10 cellular contexts compared by ENCODE assay signal in genomic region chr2:37851428-37851827, GRCh38.
DNase-seq lines count a peak whose midpoint lies in the region; ATAC-seq and TF ChIP-seq lines count a peak whose summit lies in the region.
"Had no signal": no experiment of that assay in that cellular context is flagged by ENCODE, and none has a peak within 500 bp of the region (broad histone marks: within the 10 kb centered on the region; RNA-seq: fewer than 3 reads in every experiment).

No MANE protein-coding gene starts in this region.

- CTCF ChIA-PET in SK-N-SH (lab: Yijun Ruan, JAX): interaction anchor here (0.7 to 11.4 kb wide), 9 partner anchors 17 to 456 kb away, joined by 3 to 138 read pairs (median 4); no protein-coding TSS in a partner anchor

- no peaks in the 10 kb centered on the region for H3K9me3 ChIP-seq in SK-N-SH
- H3K9me3 ChIP-seq in trophoblast cell (ENCODE audit: insufficient read depth, low read depth, low read length): no peaks in the 10 kb centered on the region
- no peaks in the 10 kb centered on the region for H3K9me3 ChIP-seq in neuronal stem cell (replicated peaks in 1 of 2; ENCODE audit: control insufficient read depth in 2 of 2, insufficient read depth in 1 of 2, low read depth in 1 of 2, low read length in 2 of 2)
- H3K9me3 ChIP-seq: mucosa of descending colon had no signal

- H4K12ac ChIP-seq in trophoblast cell (ENCODE audit: low read depth, low read length): no peak overlapping the region

- H3K18ac ChIP-seq in trophoblast cell (ENCODE audit: low read length): no peak overlapping the region
- no peak overlapping the region for H3K18ac ChIP-seq in neuronal stem cell (ENCODE audit: low read length)

- TF ChIP-seq CTCF in SK-N-SH (IDR thresholded peaks at IDR 0.05) (no peak), progenitor cell of endocrine pancreas (IDR thresholded peaks at IDR 0.05; ENCODE audit: unreplicated experiment) (peak; percentile 20)

- H3K4me3 ChIP-seq in SK-N-SH (ENCODE audit: low read depth in 2 of 2, low read length in 1 of 2) (no peak overlapping the region), trophoblast cell (ENCODE audit: low read depth, low read length) (no peak overlapping the region), neuronal stem cell (ENCODE audit: low read length in 2 of 2) (no peak overlapping the region)
- H3K4me3 ChIP-seq: mucosa of descending colon had no signal

- peak in 1 of 2 experiments; percentile 64; a peak in 1 of 4 replicates for TF ChIP-seq EP300 in SK-N-SH (IDR thresholded peaks at IDR 0.05; ENCODE audit: borderline replicate concordance in 1 of 2, low read depth in 1 of 2, low read length in 1 of 2)

- H4K91ac ChIP-seq in trophoblast cell (ENCODE audit: low read depth, low read length) (no peak overlapping the region), neuronal stem cell (ENCODE audit: low read depth, low read length, poor library complexity) (no peak overlapping the region)

- H3K79me1 ChIP-seq in trophoblast cell (ENCODE audit: low read length) (no peaks in the 10 kb centered on the region), neuronal stem cell (ENCODE audit: low read depth, low read length) (no peaks in the 10 kb centered on the region)

- H4K20me1 ChIP-seq in SK-N-SH (ENCODE audit: insufficient read depth): no peaks in the 10 kb centered on the region

- no peaks in the 10 kb centered on the region for H3K9me2 ChIP-seq in SK-N-SH

- H3K27ac Mint-ChIP-seq in progenitor cell of endocrine pancreas: peak overlapping the region; percentile 80

- H2BK120ac ChIP-seq in trophoblast cell (ENCODE audit: insufficient read depth, low read length, poor library complexity) (no peak overlapping the region), neuronal stem cell (ENCODE audit: low read depth, low read length) (no peak overlapping the region)

- peak overlapping the region in 1 of 2 experiments; percentile 80; a peak in 3 of 4 replicates for H3K27ac ChIP-seq in SK-N-SH (ENCODE audit: low read depth in 2 of 2, low read length in 1 of 2)
- no peak overlapping the region for H3K27ac ChIP-seq in trophoblast cell (ENCODE audit: low read depth, low read length)
- no peak overlapping the region for H3K27ac ChIP-seq in neuronal stem cell (replicated peaks; ENCODE audit: low read length)

- H3K4me1 ChIP-seq in SK-N-SH (ENCODE audit: control insufficient read depth in 1 of 2, insufficient read depth in 2 of 2, low read depth in 1 of 2, low read length in 1 of 2) (peaks cover 14 to 42% of the 10 kb centered on the region in 2 experiments; a peak in 3 of 4 replicates), trophoblast cell (ENCODE audit: control insufficient read depth in 1 of 2, insufficient read depth in 2 of 2, low read length in 2 of 2) (peaks cover 0 to 2% of the 10 kb centered on the region in 2 experiments), neuronal stem cell (ENCODE audit: control insufficient read depth in 2 of 2, insufficient read depth in 1 of 2, low read depth in 1 of 2, low read length in 2 of 2) (peaks cover 0 to 2% of the 10 kb centered on the region in 2 donors)

- H3K27me3 Mint-ChIP-seq in progenitor cell of endocrine pancreas: no peaks in the 10 kb centered on the region

- POLR2A ChIA-PET in SK-N-SH (lab: Yijun Ruan, JAX): interaction anchor here (0.9 kb wide), 1 partner anchor 179 kb away, joined by 3 read pairs; no protein-coding TSS in a partner anchor

- H3K36me3 ChIP-seq in SK-N-SH (replicated peaks in 1 of 2; ENCODE audit: control insufficient read depth in 1 of 2, insufficient read depth in 2 of 2, low read length in 1 of 2) (no peaks in the 10 kb centered on the region), trophoblast cell (ENCODE audit: control insufficient read depth in 1 of 2, insufficient read depth in 2 of 2, low read length in 2 of 2) (no peaks in the 10 kb centered on the region), neuronal stem cell (replicated peaks in 1 of 2; ENCODE audit: control insufficient read depth in 2 of 2, insufficient read depth in 2 of 2, low read length in 2 of 2) (no peaks in the 10 kb centered on the region)

- no peak overlapping the region for H2AK5ac ChIP-seq in trophoblast cell (ENCODE audit: low read length)
- no peak overlapping the region for H2AK5ac ChIP-seq in neuronal stem cell (ENCODE audit: low read depth, low read length)

- H2AFZ ChIP-seq in SK-N-SH (ENCODE audit: low read depth) (no peak overlapping the region), trophoblast cell (ENCODE audit: insufficient read depth, low read length, poor library complexity) (no peak overlapping the region), neuronal stem cell (ENCODE audit: low read length) (no peak overlapping the region)

- H3K79me2 ChIP-seq in SK-N-SH (ENCODE audit: insufficient read depth): no peaks in the 10 kb centered on the region
- H3K79me2 ChIP-seq in trophoblast cell (ENCODE audit: control insufficient read depth, insufficient read depth, low read length, poor library complexity): no peaks in the 10 kb centered on the region

- H3K9me3 Mint-ChIP-seq in progenitor cell of endocrine pancreas (ENCODE audit: low read depth): no peaks in the 10 kb centered on the region

- no peak for DNase-seq in activated CD4-positive, CD25-positive, alpha-beta regulatory T cell (lab: John Stamatoyannopoulos, UW)
- DNase-seq in SK-N-SH (peak; percentile 45), progenitor cell of endocrine pancreas (ENCODE audit: low spot score, unreplicated experiment) (no peak), trophoblast cell (no peak), neuronal stem cell (ENCODE audit: low spot score) (no peak), NCI-H774 (lab: John Stamatoyannopoulos, UW) (no peak)
- DNase-seq: mucosa of descending colon, NCI-H1417 treated with DMSO at 0.1 percent for 48 hours had no signal

- no peak overlapping the region for H2BK15ac ChIP-seq in neuronal stem cell (ENCODE audit: low read length)

- no peak overlapping the region for H3K4ac ChIP-seq in trophoblast cell (ENCODE audit: low read depth, low read length)
- H3K4ac ChIP-seq in neuronal stem cell (ENCODE audit: low read length): no peak overlapping the region

- H3K4me1 Mint-ChIP-seq in progenitor cell of endocrine pancreas (ENCODE audit: low read depth): peaks cover 18% of the 10 kb centered on the region

- H3K27me3 ChIP-seq in SK-N-SH (ENCODE audit: insufficient read depth) (no peaks in the 10 kb centered on the region), trophoblast cell (ENCODE audit: insufficient read depth, low read length) (no peaks in the 10 kb centered on the region), neuronal stem cell (ENCODE audit: control insufficient read depth in 3 of 3, insufficient read depth in 3 of 3, low read depth in 1 of 3, low read length in 3 of 3) (peaks cover 0 to 6% (median 0%) of the 10 kb centered on the region in 3 experiments)

- H4K8ac ChIP-seq in trophoblast cell (ENCODE audit: low read depth, low read length) (no peak overlapping the region), neuronal stem cell (ENCODE audit: low read depth, low read length) (no peak overlapping the region)

- H3K4me3 Mint-ChIP-seq in progenitor cell of endocrine pancreas (ENCODE audit: low read depth): no peak overlapping the region

- H2BK5ac ChIP-seq in trophoblast cell (ENCODE audit: low read depth, low read length, poor library complexity): no peak overlapping the region
- no peak overlapping the region for H2BK5ac ChIP-seq in neuronal stem cell (ENCODE audit: low read length)

- H3K36me3 Mint-ChIP-seq in progenitor cell of endocrine pancreas (ENCODE audit: insufficient read depth): no peaks in the 10 kb centered on the region

- no peak; the same call in 1 of the 2 replicates for TF ChIP-seq RAD21 in SK-N-SH (IDR thresholded peaks at IDR 0.05; ENCODE audit: low read length)

- H3K14ac ChIP-seq in trophoblast cell (ENCODE audit: low read length) (no peak overlapping the region), neuronal stem cell (ENCODE audit: low read length) (no peak overlapping the region)

- peak; percentile 8 to 19 for ATAC-seq in activated CD4-positive, CD25-positive, alpha-beta regulatory T cell treated with anti-CD3 and anti-CD28 coated beads, Interleukin-2, amount 50 U/mL, for 24 hours
- peak; percentile 10 for ATAC-seq in HG02610 (IDR thresholded peaks at IDR 0.05; ENCODE audit: unreplicated experiment)
- ATAC-seq: mucosa of descending colon had no signal

- H2BK12ac ChIP-seq in trophoblast cell (ENCODE audit: low read length): no peak overlapping the region
- H2BK12ac ChIP-seq in neuronal stem cell (ENCODE audit: low read length): no peak overlapping the region

- H3K4me2 ChIP-seq in SK-N-SH: no peak overlapping the region
- no peak overlapping the region for H3K4me2 ChIP-seq in trophoblast cell (ENCODE audit: low read length)
- no peak overlapping the region for H3K4me2 ChIP-seq in neuronal stem cell (ENCODE audit: insufficient read depth, low read length, poor library complexity, severe bottlenecking)

- no peak overlapping the region for H3K23ac ChIP-seq in trophoblast cell (ENCODE audit: low read length)
- H3K23ac ChIP-seq in neuronal stem cell (ENCODE audit: low read depth, low read length, poor library complexity): no peak overlapping the region

- no peaks in the 10 kb centered on the region for H3F3A ChIP-seq in SK-N-SH (replicated peaks; ENCODE audit: insufficient read depth)

- 57% methylated on average over 4 of the region's 4 CpGs for WGBS in SK-N-SH (ENCODE audit: low lambda C conversion rate)
- WGBS in trophoblast cell (ENCODE audit: extremely low coverage, insufficient coverage, insufficient read length): no CpG with 5 or more reads among the region's 4 CpGs
- WGBS in neuronal stem cell (ENCODE audit: extremely low coverage in 2 of 2, insufficient read length in 2 of 2, insufficient replicate concordance in 1 of 2), 2 donors: no CpG with 5 or more reads among the region's 4 CpGs

- H3K9ac ChIP-seq in SK-N-SH (no peak overlapping the region), trophoblast cell (ENCODE audit: low read length) (no peak overlapping the region), neuronal stem cell (ENCODE audit: low read depth, low read length, poor library complexity) (no peak overlapping the region)

TF ChIP-seq in SK-N-SH, 30 proteins besides CTCF, POLR2A, EP300 and RAD21 (continues in another document):
- 0 out of 2 replicates have a peak, but pooled peaks have one; percentile 35 for TF ChIP-seq MXI1 (IDR thresholded peaks at IDR 0.05; ENCODE audit: low read depth, low read length)
- TF ChIP-seq EZH2phosphoT487 (IDR thresholded peaks at IDR 0.05; ENCODE audit: borderline replicate concordance, low read depth): no peak
- peak; percentile 61 for TF ChIP-seq GATA2 (CRISPR knock-in tag; IDR thresholded peaks at IDR 0.05)
- TF ChIP-seq, protein P1, sequence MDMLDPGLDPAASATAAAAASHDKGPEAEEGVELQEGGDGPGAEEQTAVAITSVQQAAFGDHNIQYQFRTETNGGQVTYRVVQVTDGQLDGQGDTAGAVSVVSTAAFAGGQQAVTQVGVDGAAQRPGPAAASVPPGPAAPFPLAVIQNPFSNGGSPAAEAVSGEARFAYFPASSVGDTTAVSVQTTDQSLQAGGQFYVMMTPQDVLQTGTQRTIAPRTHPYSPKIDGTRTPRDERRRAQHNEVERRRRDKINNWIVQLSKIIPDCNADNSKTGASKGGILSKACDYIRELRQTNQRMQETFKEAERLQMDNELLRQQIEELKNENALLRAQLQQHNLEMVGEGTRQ (IDR thresholded peaks at IDR 0.05; ENCODE audit: borderline replicate concordance, low read depth, low read length): no peak
- no peak for TF ChIP-seq TEAD4 (IDR thresholded peaks at IDR 0.05; ENCODE audit: borderline replicate concordance, insufficient read depth)
